ENCODE assay signal across 12 cellular contexts in the genomic region with DNA sequence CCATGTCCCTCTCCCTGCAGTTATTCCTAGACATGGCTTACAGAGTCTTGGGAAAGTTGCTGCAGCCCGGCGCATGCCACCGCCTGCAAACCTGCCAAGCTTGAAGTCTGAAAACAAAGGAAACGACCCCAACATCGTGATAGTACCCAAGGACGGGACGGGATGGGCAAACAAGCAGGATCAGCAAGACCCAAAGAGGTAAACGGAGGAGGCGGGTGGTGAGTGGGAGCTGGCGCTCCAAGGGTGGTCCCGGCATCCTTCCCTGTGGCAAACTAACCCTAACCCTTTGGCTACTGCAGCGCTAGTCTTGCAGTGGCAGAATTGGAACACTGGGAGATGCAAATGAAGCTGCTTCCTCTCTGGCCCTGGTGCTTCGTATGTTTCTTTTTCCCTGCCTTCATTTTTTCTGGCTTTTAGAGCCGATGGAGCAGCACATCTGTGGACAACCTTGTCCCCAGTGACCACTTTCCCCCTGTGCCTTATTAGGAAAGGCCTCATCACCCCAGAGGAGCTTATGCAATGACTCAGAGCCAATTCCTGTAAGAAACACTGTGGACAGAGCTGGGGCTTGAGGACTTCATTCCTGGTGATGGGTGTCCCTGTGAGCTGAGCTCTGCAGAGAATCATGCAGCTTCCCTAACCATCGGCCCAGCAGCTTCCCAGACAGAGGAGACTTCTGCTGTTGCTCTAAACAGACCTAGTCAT. TPM values are rescaled to one million over a fixed set of nuclear protein-coding genes. Genes with fewer than 3 reads are reported as not detected.
DNase-seq lines count a peak whose midpoint lies in the region; ATAC-seq and TF ChIP-seq lines count a peak whose summit lies in the region.
"Had no signal": no experiment of that assay in that cellular context is flagged by ENCODE, and none has a peak within 500 bp of the region (broad histone marks: within the 10 kb centered on the region; RNA-seq: fewer than 3 reads in every experiment).

No MANE protein-coding gene starts in this region.

- H3K4me3 ChIP-seq in astrocyte of the spinal cord (ENCODE audit: low read depth, low read length) (no peak overlapping the region), suprapubic skin (no peak overlapping the region), upper lobe of left lung (no peak overlapping the region)
- H3K4me3 ChIP-seq: K562 had no signal

- H3K4me3 Mint-ChIP-seq in activated naive CD4-positive, alpha-beta T cell treated with anti-CD3 and anti-CD28 coated beads, Interleukin-2, amount 10 ng/mL, durations not matched to agents 7 days and 5 days = no peak overlapping the region

- H3K27ac ChIP-seq in suprapubic skin (peak overlapping the region; percentile 20), upper lobe of left lung (peak overlapping the region in 1 of 4 donors; percentile 49)

- no peak for TF ChIP-seq POLR2A in suprapubic skin (IDR thresholded peaks at IDR 0.05)
- no peak for TF ChIP-seq POLR2A in upper lobe of left lung (IDR thresholded peaks at IDR 0.05)

- 75% methylated on average over 15 of the region's 15 CpGs for WGBS in suprapubic skin
- 82 to 85% methylated on average over 14 to 15 of the region's 15 CpGs for WGBS in upper lobe of left lung, 2 donors

- H3K4me1 ChIP-seq in suprapubic skin = peaks cover 23% of the 10 kb centered on the region
- H3K4me1 ChIP-seq in upper lobe of left lung = peaks cover 6 to 31% (median 11%) of the 10 kb centered on the region in 4 donors

- H3K27ac Mint-ChIP-seq in activated naive CD4-positive, alpha-beta T cell treated with anti-CD3 and anti-CD28 coated beads, Interleukin-2, amount 10 ng/mL, durations not matched to agents 7 days and 5 days = peak overlapping the region; percentile 68

- in situ Hi-C loops in astrocyte of the spinal cord (cut with HindIII; ENCODE audit: low sequenced_read_pairs) = no loop called here

- H3K27me3 Mint-ChIP-seq in activated naive CD4-positive, alpha-beta T cell treated with anti-CD3 and anti-CD28 coated beads, Interleukin-2, amount 10 ng/mL, durations not matched to agents 7 days and 5 days = no peaks in the 10 kb centered on the region

- ATAC-seq in HG03457 (IDR thresholded peaks at IDR 0.05; ENCODE audit: unreplicated experiment) (no peak), upper lobe of left lung (ENCODE audit: low FRiP score in 2 of 2) (no peak)
- ATAC-seq: K562 had no signal

- CTCF ChIA-PET in activated naive CD4-positive, alpha-beta T cell treated with anti-CD3 and anti-CD28 coated beads, Interleukin-2, amount 10 ng/mL, durations not matched to agents 7 days and 5 days (lab: Charles Lee) = interaction anchor here (1.7 kb wide), 1 partner anchor 8 kb away, joined by 6 read pairs; no protein-coding TSS in a partner anchor

- no peak for DNase-seq in activated naive CD4-positive, alpha-beta T cell treated with anti-CD3 and anti-CD28 coated beads, Interleukin-2, amount 10 ng/mL, durations not matched to agents 7 days and 5 days
- DNase-seq in activated naive CD4-positive, alpha-beta T cell treated with anti-CD3 and anti-CD28 coated beads, Interleukin-2, amount 50 U/mL, for 16 hours = no peak
- DNase-seq in astrocyte of the spinal cord (ENCODE audit: low read depth, low spot score) (peak; percentile 89), iris pigment epithelial cell (ENCODE audit: low read depth) (peak; percentile 78), suprapubic skin (ENCODE audit: low spot score in 2 of 2) (peak in 1 of 2 donors; percentile 57), upper lobe of left lung (no peak), NCI-H1105 (lab: John Stamatoyannopoulos, UW) (no peak)
- DNase-seq: effector memory CD4-positive, alpha-beta T cell; posterior cingulate gyrus; T-helper 9 cell had no signal

- no peak for TF ChIP-seq EP300 in suprapubic skin (IDR thresholded peaks at IDR 0.05)
- TF ChIP-seq EP300 in upper lobe of left lung (IDR thresholded peaks at IDR 0.05) = no peak

- H3K9me3 Mint-ChIP-seq in activated naive CD4-positive, alpha-beta T cell treated with anti-CD3 and anti-CD28 coated beads, Interleukin-2, amount 10 ng/mL, durations not matched to agents 7 days and 5 days = no peaks in the 10 kb centered on the region

- no peak for TF ChIP-seq CTCF in astrocyte of the spinal cord (IDR thresholded peaks at IDR 0.05; ENCODE audit: low read depth, low read length)
- TF ChIP-seq CTCF in suprapubic skin (IDR thresholded peaks at IDR 0.05) = no peak
- no peak for TF ChIP-seq CTCF in upper lobe of left lung (IDR thresholded peaks at IDR 0.05)

- H3K36me3 ChIP-seq in suprapubic skin (peaks cover 49% of the 10 kb centered on the region), upper lobe of left lung (peaks cover 9 to 62% (median 55%) of the 10 kb centered on the region in 4 donors)

- H3K36me3 Mint-ChIP-seq in activated naive CD4-positive, alpha-beta T cell treated with anti-CD3 and anti-CD28 coated beads, Interleukin-2, amount 10 ng/mL, durations not matched to agents 7 days and 5 days = peaks cover 57% of the 10 kb centered on the region

- peaks cover 27% of the 10 kb centered on the region for H3K4me1 Mint-ChIP-seq in activated naive CD4-positive, alpha-beta T cell treated with anti-CD3 and anti-CD28 coated beads, Interleukin-2, amount 10 ng/mL, durations not matched to agents 7 days and 5 days

- H3K9me3 ChIP-seq in suprapubic skin = no peaks in the 10 kb centered on the region
- no peaks in the 10 kb centered on the region for H3K9me3 ChIP-seq in upper lobe of left lung

- no peaks in the 10 kb centered on the region for H3K27me3 ChIP-seq in suprapubic skin
- no peaks in the 10 kb centered on the region for H3K27me3 ChIP-seq in upper lobe of left lung

RNA-seq across cellular contexts. Expression of gene PRRC2B, which starts 38.9 kb away (rescaled TPM):
- total RNA-seq in suprapubic skin (100 to 1,000 TPM; 153 to 286 (median 240) TPM), upper lobe of left lung (100 to 1,000 TPM; 114 to 348 (median 186) TPM)

Comparison
In these comparisons a context has a peak if more than half of its experiments do, and no peak if none do; other contexts are left out.
1. DNase-seq: peak in astrocyte of the spinal cord (single experiment) and iris pigment epithelial cell (single experiment); none in activated naive CD4-positive, alpha-beta T cell treated with anti-CD3 and anti-CD28 coated beads, Interleukin-2, amount 10 ng/mL, durations not matched to agents 7 days and 5 days (single experiment), activated naive CD4-positive, alpha-beta T cell treated with anti-CD3 and anti-CD28 coated beads, Interleukin-2, amount 50 U/mL, for 16 hours (single experiment), upper lobe of left lung (0 of 2) and NCI-H1105 (single experiment).